In genomic region chr6:150773969-150774368, GRCh38 we compare ENCODE assay signal across 23 cellular contexts.
"Had no signal": no experiment of that assay in that cellular context is flagged by ENCODE, and none has a peak within 500 bp of the region (broad histone marks: within the 10 kb centered on the region; RNA-seq: fewer than 3 reads in every experiment).

No MANE protein-coding gene starts in this region.

- DNase-seq: naive thymus-derived CD8-positive, alpha-beta T cell; nephron progenitor cell; nucleus accumbens; pancreas; psoas muscle; right cardiac atrium; right lobe of liver; sigmoid colon; small intestine; stimulated activated CD4-positive, alpha-beta T cell treated with anti-CD3 and anti-CD28 coated beads, Interleukin-15, amount 100 ng/mL, for 24 hours; stimulated activated CD4-positive, alpha-beta T cell treated with anti-CD3 and anti-CD28 coated beads, Interleukin-2, amount 100 ng/mL, for 24 hours; stimulated activated CD4-positive, alpha-beta T cell treated with anti-CD3 and anti-CD28 coated beads, Interleukin-2, amount 100 ng/mL, for 48 hours; stimulated activated CD4-positive, alpha-beta T cell treated with anti-CD3 and anti-CD28 coated beads, Interleukin-4, amount 100 ng/mL, for 24 hours; stimulated activated naive B cell treated with anti-CD40 and anti-IgM and Interleukin-4, amounts not matched to agents 10 μg/mL and 1 μg/mL and 100 μg/mL, for 72 hours; stimulated activated naive CD4-positive, alpha-beta T cell treated with Interleukin-2 at 50 U/mL for 16 hours; stomach; thyroid gland; trophoblast cell; upper lobe of right lung; uterus had no signal

- H3K36me3 ChIP-seq: neutrophil, pancreas, sigmoid colon, stomach, thoracic aorta, thyroid gland, upper lobe of right lung, uterus had no signal

- H3K4me3 ChIP-seq: pancreas, psoas muscle, right lobe of liver, sigmoid colon, stomach, thoracic aorta, thyroid gland, tibial nerve, upper lobe of right lung, uterus had no signal

- H3K27ac ChIP-seq: neutrophil, pancreas, psoas muscle, right lobe of liver, sigmoid colon, stomach, thoracic aorta, thyroid gland, tibial nerve, upper lobe of right lung, uterus had no signal

- H3K4me1 ChIP-seq: pancreas, psoas muscle, right lobe of liver, sigmoid colon, stomach, thyroid gland, uterus had no signal

- FAIRE-seq: pancreas, small intestine had no signal

- H3K9me3 ChIP-seq: pancreas, thoracic aorta, thyroid gland, upper lobe of right lung, uterus had no signal

- H3K27me3 ChIP-seq: neutrophil, pancreas, right lobe of liver, sigmoid colon, stomach, thyroid gland, tibial nerve, upper lobe of right lung, uterus had no signal
